ENCODE assay signal across 11 cellular contexts in the genomic region with DNA sequence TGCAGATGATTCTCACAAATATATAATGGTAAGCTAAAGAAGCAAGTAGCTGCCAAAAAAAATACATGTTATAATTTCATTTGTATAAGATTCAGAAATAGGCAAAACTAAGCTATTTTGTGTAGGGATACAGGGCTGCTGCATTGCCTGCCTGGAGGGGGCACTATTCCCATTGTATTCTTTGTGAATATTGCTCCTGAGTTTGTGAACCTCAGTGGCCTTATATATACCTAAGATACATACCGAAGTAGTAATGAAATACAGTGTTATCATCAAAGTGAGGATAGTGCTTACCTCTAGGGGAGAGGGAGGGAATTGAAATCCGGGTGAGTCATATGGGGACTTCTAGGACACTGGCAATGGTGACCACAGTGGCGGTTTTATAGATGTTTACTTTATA. TPM values are rescaled to one million over a fixed set of nuclear protein-coding genes. Genes with fewer than 3 reads are reported as not detected.
DNase-seq lines count a peak whose midpoint lies in the region; ATAC-seq, FAIRE-seq and TF ChIP-seq lines count a peak whose summit lies in the region.
"Had no signal": no experiment of that assay in that cellular context is flagged by ENCODE, and none has a peak within 500 bp of the region (broad histone marks: within the 10 kb centered on the region; RNA-seq: fewer than 3 reads in every experiment).

No MANE protein-coding gene starts in this region.

- CTCF ChIA-PET in K562 (lab: Yijun Ruan, JAX; ENCODE audit: low intra/inter-chr PET ratio): interaction anchor here (1.6 kb wide), 1 partner anchor 520 kb away, joined by 4 read pairs; no protein-coding TSS in a partner anchor

- H3K9ac ChIP-seq in DND-41 (ENCODE audit: low read depth, low read length) (no peak overlapping the region), K562 (ENCODE audit: insufficient read depth in 1 of 2, low read depth in 2 of 2, low read length in 2 of 2) (no peak overlapping the region), mesenchymal stem cell (ENCODE audit: low read length) (no peak overlapping the region)

- H3K9me3 ChIP-seq in DND-41 (ENCODE audit: insufficient read depth, low read length, severe bottlenecking) (no peaks in the 10 kb centered on the region), K562 (replicated peaks; ENCODE audit: control insufficient read depth, insufficient read depth, low read depth, low read length) (no peaks in the 10 kb centered on the region), mesenchymal stem cell (ENCODE audit: control insufficient read depth, low read length) (no peaks in the 10 kb centered on the region)

- FAIRE-seq in K562 (lab: Jason Lieb, UNC) (no peak), GM19239 (lab: Jason Lieb, UNC) (no peak)
- FAIRE-seq: islet of Langerhans had no signal

- WGBS in K562 (ENCODE audit: insufficient coverage, low coverage, missing lambda C conversion rate): 67% methylated on average over 3 of the region's 3 CpGs
- WGBS in mesenchymal stem cell: 90% methylated on average over 3 of the region's 3 CpGs

- H3K4ac ChIP-seq in mesenchymal stem cell (ENCODE audit: low read depth in 1 of 2, low read length in 2 of 2): no peak overlapping the region

- H3K36me3 ChIP-seq in DND-41 (ENCODE audit: insufficient read depth, low read length) (peaks cover 98% of the 10 kb centered on the region), K562 (ENCODE audit: control insufficient read depth, insufficient read depth, low read length) (peaks cover 91% of the 10 kb centered on the region), mesenchymal stem cell (ENCODE audit: control insufficient read depth in 1 of 2, insufficient read depth in 2 of 2, low read depth in 1 of 2, low read length in 2 of 2) (peaks cover 35 to 94% of the 10 kb centered on the region in 2 experiments)

- POLR2A ChIA-PET in K562 (lab: Yijun Ruan, JAX): interaction anchor here (1.0 to 1.5 kb wide), 2 partner anchors 9 to 10 kb away, joined by 3 to 4 read pairs; no protein-coding TSS in a partner anchor

- H4K91ac ChIP-seq in mesenchymal stem cell (ENCODE audit: low read length): no peak overlapping the region

- H3K27ac ChIP-seq in DND-41 (ENCODE audit: low read length): no peak overlapping the region
- H3K27ac ChIP-seq in K562 (ENCODE audit: extremely low read depth, low read depth, low read length): no peak overlapping the region
- H3K27ac ChIP-seq in mesenchymal stem cell (ENCODE audit: low read length, poor library complexity, severe bottlenecking): no peak overlapping the region

- H3K79me2 ChIP-seq in DND-41 (ENCODE audit: insufficient read depth, low read length) (no peaks in the 10 kb centered on the region), K562 (ENCODE audit: control insufficient read depth, insufficient read depth, low read length) (no peaks in the 10 kb centered on the region)

- no peak overlapping the region for H2BK12ac ChIP-seq in mesenchymal stem cell (ENCODE audit: low read length in 2 of 2)

- DNase-seq in DND-41: no peak
- peak; percentile 17 for DNase-seq in HuH-7.5 (ENCODE audit: low spot score)
- DNase-seq in K562 (ENCODE audit: extremely low read depth in 1 of 4, low spot score in 3 of 4): peak; percentile 22 to 39 (median 32)
- peak; percentile 7 for DNase-seq in mesenchymal stem cell
- DNase-seq in GM19239 (ENCODE audit: insufficient read length, low spot score): no peak
- DNase-seq in RPMI8226: no peak
- DNase-seq in NCI-H1694 (lab: John Stamatoyannopoulos, UW): no peak
- no peak for DNase-seq in amniotic stem cell (lab: John Stamatoyannopoulos, UW)
- DNase-seq: stimulated activated CD4-positive, alpha-beta T cell treated with anti-CD3 and anti-CD28 coated beads, Interleukin-1b, Interleukin-23, amount 100 ng/mL, for 48 hours; T-cell had no signal

- no peaks in the 10 kb centered on the region; the same call in 1 of the 2 replicates for H4K20me1 ChIP-seq in DND-41 (ENCODE audit: insufficient read depth, low read length)
- no peaks in the 10 kb centered on the region for H4K20me1 ChIP-seq in K562 (replicated peaks; ENCODE audit: control insufficient read depth, insufficient read depth, low read length)

- no peak overlapping the region for H4K8ac ChIP-seq in mesenchymal stem cell (ENCODE audit: low read length)

- H2AK5ac ChIP-seq in mesenchymal stem cell (ENCODE audit: low read length, severe bottlenecking): no peak overlapping the region

- TF ChIP-seq EP300 in K562 (IDR thresholded peaks at IDR 0.05; ENCODE audit: low read length): no peak

- no peak overlapping the region for H3K18ac ChIP-seq in mesenchymal stem cell (ENCODE audit: low read depth in 1 of 2, low read length in 2 of 2)

- H3K4me3 ChIP-seq in DND-41 (ENCODE audit: low read depth in 1 of 2, low read length in 2 of 2) (no peak overlapping the region), K562 (no peak overlapping the region), mesenchymal stem cell (ENCODE audit: insufficient read depth in 1 of 2, low read depth in 1 of 2, low read length in 2 of 2) (no peak overlapping the region)

- H2BK5ac ChIP-seq in mesenchymal stem cell (ENCODE audit: low read depth, low read length, poor library complexity, severe bottlenecking): no peak overlapping the region

- H3K27me3 ChIP-seq in DND-41 (ENCODE audit: insufficient read depth, low read length, poor library complexity): no peaks in the 10 kb centered on the region
- no peaks in the 10 kb centered on the region for H3K27me3 ChIP-seq in K562 (ENCODE audit: control insufficient read depth in 2 of 2, insufficient read depth in 2 of 2, low read length in 2 of 2)
- no peaks in the 10 kb centered on the region for H3K27me3 ChIP-seq in mesenchymal stem cell (ENCODE audit: control insufficient read depth in 1 of 2, insufficient read depth in 1 of 2, low read length in 2 of 2)

- BruUV-seq in K562 (replicated peaks; lab: Mats Ljungman, UMichigan): no TSS peak

- no peak overlapping the region for H3K4me2 ChIP-seq in DND-41 (ENCODE audit: insufficient read depth, low read length)
- no peak overlapping the region for H3K4me2 ChIP-seq in K562 (ENCODE audit: insufficient read depth, low read length)
- H3K4me2 ChIP-seq in mesenchymal stem cell (ENCODE audit: low read length, poor library complexity, severe bottlenecking): no peak overlapping the region

- no peak overlapping the region for H3K14ac ChIP-seq in mesenchymal stem cell (ENCODE audit: low read length in 2 of 2)

- no peak for TF ChIP-seq POLR2A in K562 (conservative IDR thresholded peaks at IDR 0.05)

- H3K4me1 ChIP-seq in DND-41 (ENCODE audit: insufficient read depth, low read length) (no peaks in the 10 kb centered on the region), K562 (replicated peaks in 1 of 2; ENCODE audit: control insufficient read depth in 2 of 2, insufficient read depth in 2 of 2, low read length in 2 of 2) (no peaks in the 10 kb centered on the region), mesenchymal stem cell (ENCODE audit: control insufficient read depth, insufficient read depth, low read depth, low read length) (no peaks in the 10 kb centered on the region)

- H2AFZ ChIP-seq in DND-41 (ENCODE audit: low read depth, low read length) (no peak overlapping the region), K562 (ENCODE audit: low read depth, low read length) (no peak overlapping the region), mesenchymal stem cell (ENCODE audit: low read depth, low read length) (no peak overlapping the region)

- no peak overlapping the region for H2BK120ac ChIP-seq in mesenchymal stem cell (ENCODE audit: low read depth, low read length)

- H3K9me1 ChIP-seq in K562 (ENCODE audit: control insufficient read depth, insufficient read depth, low read length): no peaks in the 10 kb centered on the region

- peak; percentile 5 to 30; a peak in 1 of 4 replicates for TF ChIP-seq RAD21 in K562 (CRISPR knock-in tag; conservative IDR thresholded peaks at IDR 0.05 in 1 of 2, IDR thresholded peaks at IDR 0.05 in 1 of 2)

- H2BK15ac ChIP-seq in mesenchymal stem cell (ENCODE audit: low read depth, poor library complexity, severe bottlenecking): no peak overlapping the region

- TF ChIP-seq CTCF in DND-41 (IDR thresholded peaks at IDR 0.05; ENCODE audit: borderline replicate concordance, extremely low read depth, low read length, poor library complexity, severe bottlenecking) (peak; percentile 66), K562 (IDR thresholded peaks at IDR 0.05 in 2 of 3, conservative IDR thresholded peaks at IDR 0.05 in 1 of 3; ENCODE audit: insufficient read depth in 2 of 3, low read depth in 1 of 3, low read length in 3 of 3) (peak; percentile 34 to 61 (median 59); a peak in 5 of 6 replicates)

- peaks cover 7% of the 10 kb centered on the region for H3K79me1 ChIP-seq in mesenchymal stem cell (replicated peaks; ENCODE audit: low read length, poor library complexity, severe bottlenecking)

- H3K23ac ChIP-seq in mesenchymal stem cell (ENCODE audit: low read length in 2 of 2): no peak overlapping the region

- intact Hi-C loops in K562 (cut with micrococcal nuclease): no loop called here

- in situ Hi-C loops in K562 (cut with MboI): no loop called here

- ATAC-seq in DND-41 (ENCODE audit: insufficient read depth, low read depth) (peak; percentile 50; the same call in 1 of the 3 replicates), K562 (peak; percentile 79)
- ATAC-seq: T-cell had no signal

TF ChIP-seq in K562, 482 proteins besides CTCF, POLR2A, EP300 and RAD21 (continues in another document):
- no peak for TF ChIP-seq ARNT (IDR thresholded peaks at IDR 0.05)
- TF ChIP-seq DACH1 (IDR thresholded peaks at IDR 0.05; ENCODE audit: partially characterized antibody): no peak
- TF ChIP-seq LEF1 (IDR thresholded peaks at IDR 0.05): no peak
- no peak for TF ChIP-seq SMAD2 (IDR thresholded peaks at IDR 0.05; ENCODE audit: low read depth, low read length)
- no peak for TF ChIP-seq PTTG1 (tag; IDR thresholded peaks at IDR 0.05; ENCODE audit: low read depth)

RNA-seq across cellular contexts. Expression of a gene that starts 53.5 kb away (rescaled TPM):
- total RNA-seq in K562 (2011; cell fraction: chromatin; rRNA removed; ENCODE audit: low replicate concordance): 8.4 TPM in 2 replicates
- total RNA-seq in K562 (2011; cell fraction: nucleolus; rRNA removed): 9.0 and 9.7 TPM in 2 replicates
- total RNA-seq in K562 (2011; cell fraction: nucleoplasm; rRNA removed): 9.8 and 10.7 TPM in 2 replicates
- 37.4 and 42.5 TPM in 2 replicates for total RNA-seq in K562 (2014; rRNA removed)
- 23.6 and 24.7 TPM in 2 replicates for total RNA-seq in K562 (2014; rRNA removed; fragmentation: Illumina TruSeq; extraction: Trizol)
- total RNA-seq in K562 (2015; rRNA removed; fragmentation: Illumina TruSeq; extraction: Trizol): 17.0 and 17.8 TPM in 2 replicates
- total RNA-seq in K562 (2021): 25.2 and 27.6 TPM in 2 replicates
- 29.2 and 32.7 TPM in 2 replicates for polyA plus RNA-seq in K562 (2011; rRNA removed)
- polyA plus RNA-seq in K562 (2011; cell fraction: cytosol; rRNA removed): 22.6 and 29.6 TPM in 2 replicates
- 15.5 and 16.7 TPM in 2 replicates for polyA plus RNA-seq in K562 (2011; cell fraction: nucleus; rRNA removed)
- 19.9 and 20.2 TPM in 2 replicates for polyA plus RNA-seq in K562 (2012)
- 22.7 and 27.6 TPM in 2 replicates for polyA plus RNA-seq in K562 (2014; fragmentation: Illumina TruSeq; extraction: Trizol)
- 1 to 10 TPM; 8.6 to 9.9 TPM for polyA plus RNA-seq in K562 (2014; fragmentation: Nextera tagmentation; extraction: Ambion mirVana)
- polyA plus RNA-seq in K562 (2014; rRNA removed): 32.7 and 35.3 TPM in 2 replicates
- 14.0 and 16.2 TPM in 2 replicates for polyA minus RNA-seq in K562 (2011; rRNA and poly(A)+ RNA removed)
- 7.6 and 11.4 TPM in 2 replicates for polyA minus RNA-seq in K562 (2011; cell fraction: cytosol; rRNA and poly(A)+ RNA removed)
- polyA minus RNA-seq in K562 (2011; cell fraction: nucleus; rRNA and poly(A)+ RNA removed): 3.9 and 4.7 TPM in 2 replicates
- polyA plus RNA-seq in mesenchymal stem cell (2013, experiment 1 of 2): 15.1 TPM
- 15.3 TPM for polyA plus RNA-seq in mesenchymal stem cell (2013, experiment 2 of 2)

Comparison
In these comparisons a context has a peak if more than half of its experiments do, and no peak if none do; other contexts are left out.
1. DNase-seq: peak in HuH-7.5 (single experiment), K562 (4 of 4) and mesenchymal stem cell (single experiment); none in DND-41 (single experiment), GM19239 (single experiment), RPMI8226 (single experiment), NCI-H1694 (single experiment) and amniotic stem cell (single experiment).